ENCODE assay signal across 14 cellular contexts in the genomic region with DNA sequence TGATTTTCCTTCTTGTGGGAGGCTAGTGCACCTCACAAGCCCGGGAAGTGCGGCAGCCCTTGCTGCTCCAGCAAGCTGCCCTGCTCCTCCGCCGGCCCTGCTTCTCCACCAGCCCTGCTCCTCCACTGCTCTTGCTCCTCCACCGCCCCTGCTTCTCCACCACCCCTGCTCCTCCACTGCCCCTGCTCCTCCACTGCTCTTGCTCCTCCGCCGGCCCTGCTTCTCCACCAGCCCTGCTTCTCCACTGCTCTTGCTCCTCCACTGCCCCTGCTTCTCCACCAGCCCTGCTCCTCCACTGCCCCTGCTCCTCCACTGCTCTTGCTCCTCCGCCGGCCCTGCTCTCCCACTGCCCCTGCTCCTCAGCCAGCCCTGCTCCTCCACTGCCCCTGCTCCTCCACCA.
DNase-seq lines count a peak whose midpoint lies in the region; ATAC-seq and TF ChIP-seq lines count a peak whose summit lies in the region.
"Had no signal": no experiment of that assay in that cellular context is flagged by ENCODE, and none has a peak within 500 bp of the region (broad histone marks: within the 10 kb centered on the region; RNA-seq: fewer than 3 reads in every experiment).

No MANE protein-coding gene starts in this region.

- peaks cover 4 to 6% of the 10 kb centered on the region in 2 donors for H3K36me3 Mint-ChIP-seq in CD14-positive monocyte

- H3K27me3 Mint-ChIP-seq in CD14-positive monocyte (ENCODE audit: low read depth in 3 of 3) = peaks cover 5 to 22% (median 10%) of the 10 kb centered on the region in 3 donors

- peak overlapping the region in 1 of 2 donors; percentile 41 for H3K4me3 Mint-ChIP-seq in CD14-positive monocyte
- H3K4me3 Mint-ChIP-seq: neural crest cell had no signal

- H3K27me3 ChIP-seq in RWPE2 (ENCODE audit: insufficient read depth, poor library complexity, severe bottlenecking) (peaks cover 10% of the 10 kb centered on the region), sigmoid colon (no peaks in the 10 kb centered on the region)
- H3K27me3 ChIP-seq: MG63 had no signal

- no peaks in the 10 kb centered on the region for H3K36me3 ChIP-seq in RWPE2 (ENCODE audit: low read depth)
- H3K36me3 ChIP-seq in sigmoid colon = no peaks in the 10 kb centered on the region
- H3K36me3 ChIP-seq: MG63 had no signal

- H3K27ac ChIP-seq in RWPE2 (ENCODE audit: poor library complexity, severe bottlenecking) = no peak overlapping the region
- no peak overlapping the region for H3K27ac ChIP-seq in sigmoid colon
- H3K27ac ChIP-seq: RWPE1, VCaP had no signal

- peaks cover 3 to 18% (median 9%) of the 10 kb centered on the region in 7 donors for H3K9me3 Mint-ChIP-seq in CD14-positive monocyte
- H3K9me3 Mint-ChIP-seq: neural crest cell had no signal

- no peak for TF ChIP-seq POLR2A in sigmoid colon (IDR thresholded peaks at IDR 0.05)

- no peak for TF ChIP-seq CTCF in CD14-positive monocyte (IDR thresholded peaks at IDR 0.05)
- no peak for TF ChIP-seq CTCF in RWPE2 (IDR thresholded peaks at IDR 0.05; ENCODE audit: poor library complexity, severe bottlenecking)
- TF ChIP-seq CTCF in sigmoid colon (IDR thresholded peaks at IDR 0.05) = no peak

- DNase-seq in CD14-positive monocyte (ENCODE audit: low spot score) (peak; percentile 41), RWPE2 (ENCODE audit: low spot score) (peak; percentile 27), head of caudate nucleus (peak in 22 of 42 donors; percentile 2 to 44 (median 16)), sigmoid colon (peak; percentile 15), HPDE6-E6E7 (ENCODE audit: extremely low spot score) (no peak), NCI-H774 (lab: John Stamatoyannopoulos, UW) (no peak)
- DNase-seq: MG63; NCI-H345; NK-92 treated with Interleukin-12 subunit alpha and Interleukin-12 subunit beta, amount 100 ng/mL, for 24 hours; stimulated activated naive CD4-positive, alpha-beta T cell had no signal

- peaks cover 29% of the 10 kb centered on the region for H3K4me1 Mint-ChIP-seq in CD14-positive monocyte

- 92 to 94% methylated on average over 9 of the region's 9 CpGs for WGBS in sigmoid colon, 2 donors

- H3K9me3 ChIP-seq in RWPE2 (ENCODE audit: severe bottlenecking) (no peaks in the 10 kb centered on the region), sigmoid colon (no peaks in the 10 kb centered on the region)
- H3K9me3 ChIP-seq: MG63 had no signal

- H3K4me1 ChIP-seq in RWPE2 (ENCODE audit: insufficient read depth, poor library complexity, severe bottlenecking) (peaks cover 4% of the 10 kb centered on the region), sigmoid colon (peaks cover 0 to 2% (median under 1%) of the 10 kb centered on the region in 4 donors)

- H3K27ac Mint-ChIP-seq in CD14-positive monocyte = peak overlapping the region in 1 of 7 donors; percentile 77

- TF ChIP-seq EP300 in sigmoid colon (IDR thresholded peaks at IDR 0.05) = no peak

- ATAC-seq in RWPE2 (ENCODE audit: low read depth) = no peak
- no peak for ATAC-seq in HG03280 (IDR thresholded peaks at IDR 0.05; ENCODE audit: unreplicated experiment)

- intact Hi-C loops in CD14-positive monocyte (cut with micrococcal nuclease) = no loop called here
- intact Hi-C loops in head of caudate nucleus (cut with DNase I) = no loop called here
- intact Hi-C loops in sigmoid colon (cut with DNase I) = no loop called here

- H3K4me3 ChIP-seq in RWPE2 (ENCODE audit: severe bottlenecking) = no peak overlapping the region
- H3K4me3 ChIP-seq in sigmoid colon = no peak overlapping the region
- H3K4me3 ChIP-seq: MG63 had no signal

Comparison
In these comparisons a context has a peak if more than half of its experiments do, and no peak if none do; other contexts are left out.
1. DNase-seq: peak in CD14-positive monocyte (single experiment), RWPE2 (single experiment), head of caudate nucleus (22 of 42) and sigmoid colon (single experiment); none in HPDE6-E6E7 (single experiment) and NCI-H774 (single experiment).